Comparison of ENCODE assay signal across 1 cellular context in genomic region chr16:66503030-66503429, GRCh38.
TF ChIP-seq lines count a peak whose summit lies in the region.

No MANE protein-coding gene starts in this region.

TF ChIP-seq in IMR-90, 13 proteins besides CTCF, POLR2A, EP300 and RAD21:
- no peak for TF ChIP-seq BHLHE40 (IDR thresholded peaks at IDR 0.05; ENCODE audit: low read depth, low read length)
